In the genomic region with DNA sequence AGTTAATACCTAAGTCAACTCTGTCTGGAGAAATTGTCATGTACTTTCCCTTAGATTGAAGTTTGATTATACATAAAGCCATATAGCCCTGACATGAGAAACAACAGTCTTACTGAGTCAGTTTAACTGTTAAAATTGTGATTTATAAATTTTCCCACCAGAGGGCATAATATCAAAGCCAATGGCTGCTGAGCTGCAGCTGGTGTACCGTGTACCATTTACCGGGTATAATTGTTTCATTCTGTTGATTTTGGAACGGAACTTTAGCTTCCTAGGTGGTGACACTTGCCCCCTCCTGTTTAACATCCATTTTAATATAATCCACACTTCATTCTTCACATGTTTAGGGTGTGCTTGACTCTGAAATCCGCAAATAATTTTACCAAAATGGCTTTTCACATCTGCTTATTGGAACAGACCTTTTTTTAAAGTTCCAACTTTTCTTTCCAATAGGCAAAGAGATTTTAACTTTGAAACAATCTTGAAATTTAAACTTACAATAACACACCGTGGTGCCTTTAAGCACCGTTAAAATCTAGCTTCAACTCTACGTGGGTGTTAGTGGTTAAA, we compare ENCODE assay signal across 9 cellular contexts.
DNase-seq lines count a peak whose midpoint lies in the region; ATAC-seq and TF ChIP-seq lines count a peak whose summit lies in the region.
"Had no signal": no experiment of that assay in that cellular context is flagged by ENCODE, and none has a peak within 500 bp of the region (broad histone marks: within the 10 kb centered on the region; RNA-seq: fewer than 3 reads in every experiment).

No MANE protein-coding gene starts in this region.

- H3K4me1 ChIP-seq in BE2C = no peaks in the 10 kb centered on the region
- H3K4me1 ChIP-seq: SJSA1 had no signal

- H3K27me3 ChIP-seq in BE2C = no peaks in the 10 kb centered on the region
- H3K27me3 ChIP-seq: SJSA1 had no signal

- no peaks in the 10 kb centered on the region for H3K36me3 ChIP-seq in BE2C
- H3K36me3 ChIP-seq: SJSA1 had no signal

- H3K4me3 Mint-ChIP-seq in glutamatergic neuron (ENCODE audit: unreplicated experiment) = no peak overlapping the region

- H3K27me3 Mint-ChIP-seq in glutamatergic neuron (ENCODE audit: unreplicated experiment) = no peaks in the 10 kb centered on the region

- no peak for DNase-seq in BE2C
- DNase-seq in NCI-H146 (lab: John Stamatoyannopoulos, UW) = peak; percentile 81
- DNase-seq in glutamatergic neuron = no peak
- no peak for DNase-seq in retinal pigment epithelial cell (ENCODE audit: low read depth)
- no peak for DNase-seq in mucosa of gallbladder (ENCODE audit: low spot score)

- H3K4me1 Mint-ChIP-seq in glutamatergic neuron (ENCODE audit: low read depth, unreplicated experiment) = no peaks in the 10 kb centered on the region

- no peaks in the 10 kb centered on the region for H3K36me3 Mint-ChIP-seq in glutamatergic neuron (ENCODE audit: unreplicated experiment)

- no peak overlapping the region for H3K27ac Mint-ChIP-seq in glutamatergic neuron (ENCODE audit: unreplicated experiment)

- peak; percentile 68 for TF ChIP-seq CTCF in BE2C (IDR thresholded peaks at IDR 0.05; ENCODE audit: low read depth, low read length)
- TF ChIP-seq CTCF in WI38 (IDR thresholded peaks at IDR 0.05; ENCODE audit: low read depth, low read length) = 0 out of 2 replicates have a peak, but pooled peaks have one; percentile 7
- peak; percentile 59 for TF ChIP-seq CTCF in glutamatergic neuron (IDR thresholded peaks at IDR 0.05; ENCODE audit: partially characterized antibody, unreplicated experiment)
- TF ChIP-seq CTCF in retinal pigment epithelial cell (conservative IDR thresholded peaks at IDR 0.05; ENCODE audit: low read depth, low read length) = peak; percentile 57

- H3K9me3 ChIP-seq in BE2C = no peaks in the 10 kb centered on the region
- H3K9me3 ChIP-seq: SJSA1 had no signal

- H3K4me3 ChIP-seq in BE2C (ENCODE audit: low read depth, low read length) = no peak overlapping the region
- no peak overlapping the region for H3K4me3 ChIP-seq in WI38 (ENCODE audit: low read depth, low read length)
- H3K4me3 ChIP-seq in retinal pigment epithelial cell (ENCODE audit: low read length) = no peak overlapping the region
- H3K4me3 ChIP-seq: SJSA1 had no signal

- peak; percentile 94 for ATAC-seq in GM18502 (IDR thresholded peaks at IDR 0.05; ENCODE audit: poor library complexity, unreplicated experiment)
- peak; percentile 82 for ATAC-seq in HG02870 (IDR thresholded peaks at IDR 0.05; ENCODE audit: unreplicated experiment)

- H3K9me3 Mint-ChIP-seq in glutamatergic neuron (ENCODE audit: unreplicated experiment) = no peaks in the 10 kb centered on the region

Comparison
In these comparisons a context has a peak if more than half of its experiments do, and no peak if none do; other contexts are left out.
1. CTCF ChIP-seq: peak in every context shown above with its lines; median percentile 68 in BE2C; 59 in glutamatergic neuron; 57 in retinal pigment epithelial cell; 7 in WI38.